ENCODE assay signal across 19 cellular contexts in genomic region chr18:42534313-42534712, GRCh38.
"Had no signal": no experiment of that assay in that cellular context is flagged by ENCODE, and none has a peak within 500 bp of the region (broad histone marks: within the 10 kb centered on the region; RNA-seq: fewer than 3 reads in every experiment).

No MANE protein-coding gene starts in this region.

- H3K4me2 ChIP-seq: neural progenitor cell had no signal

- ATAC-seq: esophagus mucosa; gastrocnemius medialis; heart right ventricle; left lobe of liver; naive thymus-derived CD8-positive, alpha-beta T cell had no signal

- H2AFZ ChIP-seq: neural progenitor cell had no signal

- DNase-seq: effector memory CD4-positive, alpha-beta T cell; gastrocnemius medialis; heart right ventricle; hypothalamus; kidney glomerular epithelial cell; mammary epithelial cell; naive thymus-derived CD8-positive, alpha-beta T cell; nucleus accumbens; ovary; sigmoid colon; stimulated activated CD4-positive, alpha-beta T cell treated with anti-CD3 and anti-CD28 coated beads, Interleukin-2, amount 100 ng/mL, for 24 hours; stimulated activated CD4-positive, alpha-beta T cell treated with anti-CD3 and anti-CD28 coated beads, Interleukin-4, amount 100 ng/mL, for 4 hours; stimulated activated naive CD4-positive, alpha-beta T cell; trophoblast cell had no signal

- H3K9me3 ChIP-seq: gastrocnemius medialis, heart right ventricle, ovary, right atrium auricular region, sigmoid colon had no signal

- H3K36me3 ChIP-seq: gastrocnemius medialis, heart right ventricle, neural progenitor cell, ovary, right atrium auricular region, sigmoid colon had no signal

- H3K27me3 ChIP-seq: gastrocnemius medialis, heart right ventricle, neural progenitor cell, ovary, right atrium auricular region had no signal

- H3K27ac ChIP-seq: gastrocnemius medialis, heart right ventricle, neural progenitor cell, ovary, right atrium auricular region, sigmoid colon, skin epidermis had no signal

- H3K9ac ChIP-seq: neural progenitor cell had no signal

- H3K4me1 ChIP-seq: gastrocnemius medialis, right atrium auricular region had no signal

- H3K4me3 ChIP-seq: gastrocnemius medialis, heart right ventricle, neural progenitor cell, ovary, right atrium auricular region, sigmoid colon, skin epidermis had no signal
